In genomic region chr7:85226401-85227085, GRCh38 we compare ENCODE assay signal across 1 cellular context.
TF ChIP-seq lines count a peak whose summit lies in the region.

No MANE protein-coding gene starts in this region.

TF ChIP-seq in HEK293, 187 proteins besides CTCF, POLR2A, EP300 and RAD21 (continued from another document):
- TF ChIP-seq ZNF148 (tag by site-specific recombination; IDR thresholded peaks at IDR 0.05; ENCODE audit: borderline replicate concordance) (no peak), PATZ1 (tag by site-specific recombination; IDR thresholded peaks at IDR 0.05) (no peak), SP7 (tag by site-specific recombination; IDR thresholded peaks at IDR 0.05) (no peak), ZBTB44 (tag by site-specific recombination; IDR thresholded peaks at IDR 0.05) (0 out of 2 replicates have a peak, but pooled peaks have one; percentile 20), ZNF214 (tag by site-specific recombination; IDR thresholded peaks at IDR 0.05; ENCODE audit: borderline replicate concordance) (no peak), ZNF785 (tag by site-specific recombination; IDR thresholded peaks at IDR 0.05) (no peak), ZNF16 (tag by site-specific recombination; IDR thresholded peaks at IDR 0.05; ENCODE audit: low read depth) (no peak), ZNF549 (tag by site-specific recombination; IDR thresholded peaks at IDR 0.05) (no peak), ZNF202 (tag by site-specific recombination; IDR thresholded peaks at IDR 0.05; ENCODE audit: borderline replicate concordance) (no peak), ZNF561 (tag by site-specific recombination; IDR thresholded peaks at IDR 0.05; ENCODE audit: borderline replicate concordance) (no peak), ZNF274 (IDR thresholded peaks at IDR 0.05; ENCODE audit: low read length) (no peak), ZNF274 (tag by site-specific recombination; IDR thresholded peaks at IDR 0.05; ENCODE audit: borderline replicate concordance) (no peak), ZNF311 (tag by site-specific recombination; IDR thresholded peaks at IDR 0.05; ENCODE audit: borderline replicate concordance) (no peak), ZNF398 (tag by site-specific recombination; IDR thresholded peaks at IDR 0.05) (no peak), ZNF426 (tag by site-specific recombination; IDR thresholded peaks at IDR 0.05) (no peak)
